34 cellular contexts compared by ENCODE assay signal in the genomic region with DNA sequence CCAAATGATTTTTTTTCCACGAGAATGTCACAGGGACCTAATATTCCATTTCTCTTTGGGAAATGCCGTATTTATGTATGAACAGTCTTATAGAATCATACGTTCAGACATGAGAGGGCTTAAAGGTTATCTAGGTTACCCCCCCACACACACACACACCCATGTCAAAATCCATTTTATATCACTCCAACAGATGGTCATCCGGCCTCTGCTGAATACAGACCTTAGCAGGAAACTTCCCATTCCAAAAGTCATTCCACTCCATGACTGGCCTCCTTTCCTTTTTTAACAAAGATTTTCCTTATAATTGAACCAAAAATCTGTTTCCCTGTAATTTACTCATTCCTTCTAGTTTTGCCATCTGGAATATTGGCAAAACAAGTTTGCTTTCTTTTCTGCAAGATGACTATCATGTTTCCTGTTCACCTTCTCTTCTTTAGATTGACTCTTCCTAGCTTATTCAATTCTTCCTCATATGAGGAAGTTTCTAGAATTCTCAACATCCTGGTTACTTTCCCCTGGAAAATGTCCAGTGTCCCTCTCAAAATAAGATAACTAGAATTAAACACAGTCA.
"Had no signal": no experiment of that assay in that cellular context is flagged by ENCODE, and none has a peak within 500 bp of the region (broad histone marks: within the 10 kb centered on the region; RNA-seq: fewer than 3 reads in every experiment).

No MANE protein-coding gene starts in this region.

- H3K27ac ChIP-seq: ascending aorta, breast epithelium, cardiac muscle cell, coronary artery, esophagus muscularis mucosa, foreskin keratinocyte, gastrocnemius medialis, hepatocyte had no signal

- H3K9me3 Mint-ChIP-seq: activated CD4-positive, alpha-beta memory T cell treated with anti-CD3 and anti-CD28 coated beads, Interleukin-2, amount 10 ng/mL, durations not matched to agents 7 days and 5 days; activated CD4-positive, alpha-beta T cell treated with anti-CD3 and anti-CD28 coated beads, Interleukin-2, amount 10 ng/mL, durations not matched to agents 24 days and 14 days; activated naive CD4-positive, alpha-beta T cell treated with anti-CD3 and anti-CD28 coated beads, Interleukin-2, amount 10 ng/mL, durations not matched to agents 7 days and 5 days; activated naive CD4-positive, alpha-beta T cell treated with anti-CD3 and anti-CD28 coated beads, Interleukin-2, amount 50 U/mL, for 72 hours; activated naive CD8-positive, alpha-beta T cell treated with anti-CD3 and anti-CD28 coated beads, Interleukin-2, amount 10 ng/mL, durations not matched to agents 7 days and 5 days; activated T-cell treated with anti-CD3 and anti-CD28 coated beads, Interleukin-2, amount 50 U/mL, for 4 hours; activated T-helper 1 cell treated with anti-CD3 and anti-CD28 coated beads, Interleukin-12 subunit alpha, Interleukin-12 subunit beta, Interleukin-2, Interleukin-4 antibody, amounts not matched to agents 30 ng/mL and 10 ng/mL and 1 ng/mL, durations not matched to agents 14 hours and 24 hours and 36 hours; activated T-helper 2 cell treated with anti-CD3 and anti-CD28 coated beads, Interferon-gamma antibody, Interleukin-2, Interleukin-4, amounts not matched to agents 10 μg/mL and 5 μg/mL and 100 μg/mL, durations not matched to agents 14 hours and 24 hours and 36 hours; brain; dendritic cell treated with granulocyte-macrophage colony-stimulating factor and Interleukin-4, amounts not matched to agents 40 ng/mL and 50 ng/mL, for 4 days; effector memory CD8-positive, alpha-beta T cell; T-helper 2 cell treated with Interferon-gamma antibody and Interleukin-4, amounts not matched to agents 5 μg/mL and 100 μg/mL, for 36 hours had no signal

- H3K27me3 Mint-ChIP-seq: activated CD4-positive, alpha-beta memory T cell treated with anti-CD3 and anti-CD28 coated beads, Interleukin-2, amount 10 ng/mL, durations not matched to agents 7 days and 5 days; activated CD4-positive, alpha-beta T cell treated with anti-CD3 and anti-CD28 coated beads for 36 hours; activated CD4-positive, alpha-beta T cell treated with anti-CD3 and anti-CD28 coated beads, Interleukin-2, amount 10 ng/mL, durations not matched to agents 24 days and 14 days; activated naive CD4-positive, alpha-beta T cell treated with anti-CD3 and anti-CD28 coated beads, Interleukin-2, amount 10 ng/mL, durations not matched to agents 7 days and 5 days; activated naive CD8-positive, alpha-beta T cell treated with anti-CD3 and anti-CD28 coated beads, Interleukin-2, amount 10 ng/mL, durations not matched to agents 7 days and 5 days; brain; dendritic cell treated with granulocyte-macrophage colony-stimulating factor and Interleukin-4, amounts not matched to agents 40 ng/mL and 50 ng/mL, for 4 days; effector memory CD8-positive, alpha-beta T cell; T-helper 17 cell had no signal

- H3K36me3 ChIP-seq: ascending aorta, breast epithelium, cardiac muscle cell, esophagus muscularis mucosa, gastrocnemius medialis, heart right ventricle had no signal

- H3K4me3 Mint-ChIP-seq: activated CD4-positive, alpha-beta memory T cell treated with anti-CD3 and anti-CD28 coated beads, Interleukin-2, amount 10 ng/mL, durations not matched to agents 7 days and 5 days; activated CD4-positive, alpha-beta T cell treated with anti-CD3 and anti-CD28 coated beads for 36 hours; activated CD4-positive, alpha-beta T cell treated with anti-CD3 and anti-CD28 coated beads, Interleukin-2, amount 10 ng/mL, durations not matched to agents 24 days and 14 days; activated naive CD4-positive, alpha-beta T cell treated with anti-CD3 and anti-CD28 coated beads, Interleukin-2, amount 10 ng/mL, durations not matched to agents 7 days and 5 days; activated naive CD8-positive, alpha-beta T cell treated with anti-CD3 and anti-CD28 coated beads, Interleukin-2, amount 10 ng/mL, durations not matched to agents 7 days and 5 days; activated T-cell treated with anti-CD3 and anti-CD28 coated beads, Interleukin-2, amount 50 U/mL, for 4 hours; activated T-helper 1 cell treated with anti-CD3 and anti-CD28 coated beads, Interleukin-12 subunit alpha, Interleukin-12 subunit beta, Interleukin-2, Interleukin-4 antibody, amounts not matched to agents 30 ng/mL and 10 ng/mL and 1 ng/mL, durations not matched to agents 14 hours and 24 hours and 36 hours; brain; dendritic cell treated with granulocyte-macrophage colony-stimulating factor and Interleukin-4, amounts not matched to agents 40 ng/mL and 50 ng/mL, for 4 days; effector memory CD8-positive, alpha-beta T cell; T-helper 17 cell; T-helper 2 cell treated with Interferon-gamma antibody and Interleukin-4, amounts not matched to agents 5 μg/mL and 100 μg/mL, for 36 hours had no signal

- H3K27ac Mint-ChIP-seq: activated CD4-positive, alpha-beta memory T cell treated with anti-CD3 and anti-CD28 coated beads, Interleukin-2, amount 10 ng/mL, durations not matched to agents 7 days and 5 days; activated CD4-positive, alpha-beta T cell treated with anti-CD3 and anti-CD28 coated beads for 36 hours; activated CD4-positive, alpha-beta T cell treated with anti-CD3 and anti-CD28 coated beads, Interleukin-2, amount 10 ng/mL, durations not matched to agents 24 days and 14 days; activated naive CD4-positive, alpha-beta T cell treated with anti-CD3 and anti-CD28 coated beads, Interleukin-2, amount 10 ng/mL, durations not matched to agents 7 days and 5 days; activated naive CD4-positive, alpha-beta T cell treated with anti-CD3 and anti-CD28 coated beads, Interleukin-2, amount 50 U/mL, for 72 hours; activated naive CD8-positive, alpha-beta T cell treated with anti-CD3 and anti-CD28 coated beads, Interleukin-2, amount 10 ng/mL, durations not matched to agents 7 days and 5 days; activated T-helper 1 cell treated with anti-CD3 and anti-CD28 coated beads, Interleukin-12 subunit alpha, Interleukin-12 subunit beta, Interleukin-2, Interleukin-4 antibody, amounts not matched to agents 30 ng/mL and 10 ng/mL and 1 ng/mL, durations not matched to agents 14 hours and 24 hours and 36 hours; activated T-helper 2 cell treated with anti-CD3 and anti-CD28 coated beads, Interferon-gamma antibody, Interleukin-2, Interleukin-4, amounts not matched to agents 10 μg/mL and 5 μg/mL and 100 μg/mL, durations not matched to agents 14 hours and 24 hours and 36 hours; dendritic cell treated with granulocyte-macrophage colony-stimulating factor and Interleukin-4, amounts not matched to agents 40 ng/mL and 50 ng/mL, for 4 days; effector memory CD8-positive, alpha-beta T cell; T-helper 17 cell; T-helper 2 cell treated with Interferon-gamma antibody and Interleukin-4, amounts not matched to agents 5 μg/mL and 100 μg/mL, for 36 hours had no signal

- H3K9me3 ChIP-seq: ascending aorta, breast epithelium, esophagus muscularis mucosa, gastrocnemius medialis, heart right ventricle had no signal

- DNase-seq: activated CD4-positive, alpha-beta memory T cell treated with anti-CD3 and anti-CD28 coated beads, Interleukin-2, amount 10 ng/mL, durations not matched to agents 7 days and 5 days; activated CD4-positive, alpha-beta T cell treated with anti-CD3 and anti-CD28 coated beads for 36 hours; activated CD4-positive, alpha-beta T cell treated with anti-CD3 and anti-CD28 coated beads, Interleukin-2, amount 10 ng/mL, durations not matched to agents 24 days and 14 days; activated CD4-positive, CD25-positive, alpha-beta regulatory T cell; activated CD4-positive, CD25-positive, alpha-beta regulatory T cell treated with anti-CD3 and anti-CD28 coated beads, Interleukin-2, amount 50 U/mL, for 72 hours; activated CD8-positive, alpha-beta memory T cell treated with anti-CD3 and anti-CD28 coated beads, Interleukin-2, amount 50 U/mL, for 48 hours; activated gamma-delta T cell; activated naive CD4-positive, alpha-beta T cell; activated naive CD4-positive, alpha-beta T cell treated with anti-CD3 and anti-CD28 coated beads, Interleukin-2, amount 10 ng/mL, durations not matched to agents 7 days and 5 days; activated naive CD8-positive, alpha-beta T cell treated with anti-CD3 and anti-CD28 coated beads, Interleukin-2, amount 10 ng/mL, durations not matched to agents 7 days and 5 days; activated T-cell treated with anti-CD3 and anti-CD28 coated beads for 4 hours; activated T-cell treated with anti-CD3 and anti-CD28 coated beads, Interleukin-2, amount 50 U/mL, for 4 hours; central memory CD4-positive, alpha-beta T cell; effector CD4-positive, alpha-beta T cell; effector memory CD8-positive, alpha-beta T cell; erythroblast; gastrocnemius medialis; heart right ventricle; T-helper 1 cell; T-helper 17 cell; T1000 had no signal

- H3K4me1 Mint-ChIP-seq: activated CD4-positive, alpha-beta memory T cell treated with anti-CD3 and anti-CD28 coated beads, Interleukin-2, amount 10 ng/mL, durations not matched to agents 7 days and 5 days; activated CD4-positive, alpha-beta T cell treated with anti-CD3 and anti-CD28 coated beads for 36 hours; activated CD4-positive, alpha-beta T cell treated with anti-CD3 and anti-CD28 coated beads, Interleukin-2, amount 10 ng/mL, durations not matched to agents 24 days and 14 days; activated naive CD4-positive, alpha-beta T cell treated with anti-CD3 and anti-CD28 coated beads, Interleukin-2, amount 10 ng/mL, durations not matched to agents 7 days and 5 days had no signal

- H3K4me3 ChIP-seq: ascending aorta, breast epithelium, cardiac muscle cell, coronary artery, esophagus muscularis mucosa, gastrocnemius medialis, heart right ventricle, hepatocyte had no signal

- H3K36me3 Mint-ChIP-seq: activated naive CD4-positive, alpha-beta T cell treated with anti-CD3 and anti-CD28 coated beads, Interleukin-2, amount 10 ng/mL, durations not matched to agents 7 days and 5 days; activated naive CD4-positive, alpha-beta T cell treated with anti-CD3 and anti-CD28 coated beads, Interleukin-2, amount 50 U/mL, for 72 hours; activated naive CD8-positive, alpha-beta T cell treated with anti-CD3 and anti-CD28 coated beads, Interleukin-2, amount 10 ng/mL, durations not matched to agents 7 days and 5 days; brain had no signal

- H3K4me1 ChIP-seq: ascending aorta, breast epithelium had no signal

- ATAC-seq: activated CD4-positive, alpha-beta T cell treated with anti-CD3 and anti-CD28 coated beads for 36 hours; activated naive CD4-positive, alpha-beta T cell treated with anti-CD3 and anti-CD28 coated beads, Interleukin-2, amount 50 U/mL, for 72 hours; activated T-cell treated with anti-CD3 and anti-CD28 coated beads, Interleukin-2, amount 50 U/mL, for 4 hours; effector memory CD8-positive, alpha-beta T cell; foreskin keratinocyte; gastrocnemius medialis; T-helper 17 cell had no signal

- H3K27me3 ChIP-seq: ascending aorta, breast epithelium, cardiac muscle cell, esophagus muscularis mucosa, foreskin keratinocyte, gastrocnemius medialis, heart right ventricle, hepatocyte had no signal
